Comparison of ENCODE assay signal across 13 cellular contexts in genomic region chr16:84562174-84562815, GRCh38. TPM values are rescaled to one million over a fixed set of nuclear protein-coding genes. Genes with fewer than 3 reads are reported as not detected.
DNase-seq lines count a peak whose midpoint lies in the region; ATAC-seq and TF ChIP-seq lines count a peak whose summit lies in the region.
"Had no signal": no experiment of that assay in that cellular context is flagged by ENCODE, and none has a peak within 500 bp of the region (broad histone marks: within the 10 kb centered on the region; RNA-seq: fewer than 3 reads in every experiment).

No MANE protein-coding gene starts in this region.

- H3K4me2 ChIP-seq in H9 (ENCODE audit: insufficient read depth, insufficient read length, low read length) = no peak overlapping the region

- H3K36me3 ChIP-seq in left ventricle myocardium inferior (no peaks in the 10 kb centered on the region), Peyer's patch (peaks cover 0 to 8% (median 0%) of the 10 kb centered on the region in 3 donors), transverse colon (no peaks in the 10 kb centered on the region)

- no peak overlapping the region for H3K23ac ChIP-seq in H9 (ENCODE audit: insufficient read length, low read depth, low read length)

- H4K8ac ChIP-seq in H9 (replicated peaks; ENCODE audit: insufficient read length, low read depth, low read length) = no peak overlapping the region

- TF ChIP-seq POLR2A in Peyer's patch (IDR thresholded peaks at IDR 0.05) (no peak), transverse colon (IDR thresholded peaks at IDR 0.05) (no peak)

- no peak for TF ChIP-seq CTCF in left ventricle myocardium inferior (IDR thresholded peaks at IDR 0.05; ENCODE audit: borderline replicate concordance)
- TF ChIP-seq CTCF in H9 (conservative IDR thresholded peaks at IDR 0.05) = no peak
- no peak for TF ChIP-seq CTCF in Peyer's patch (IDR thresholded peaks at IDR 0.05)
- no peak for TF ChIP-seq CTCF in transverse colon (IDR thresholded peaks at IDR 0.05)

- H3K18ac ChIP-seq in H9 (ENCODE audit: insufficient read length, low read depth, low read length) = no peak overlapping the region

- H2BK15ac ChIP-seq in H9 (ENCODE audit: low read depth, low read length) = no peak overlapping the region

- H3K9me3 Mint-ChIP-seq in H9 = no peaks in the 10 kb centered on the region; a peak in 1 of 5 replicates

- H3K4ac ChIP-seq in H9 (ENCODE audit: low read depth, low read length) = no peak overlapping the region

- peak overlapping the region in 1 of 3 experiments; percentile 28; a peak in 1 of 7 replicates for H3K27ac Mint-ChIP-seq in H9

- no peak overlapping the region for H3K4me3 Mint-ChIP-seq in H9
- H3K4me3 Mint-ChIP-seq: activated CD8-positive, alpha-beta T cell treated with anti-CD3 and anti-CD28 coated beads, Interleukin-2, amount 10 ng/mL, durations not matched to agents 7 days and 5 days had no signal

- no peak overlapping the region for H2AFZ ChIP-seq in H9 (ENCODE audit: low read length)

- DNase-seq in Right ventricle myocardium superior (peak; percentile 56), left ventricle myocardium inferior (no peak), H9 (no peak), Peyer's patch (peak in 2 of 3 donors; percentile 43 to 55), transverse colon (peak; percentile 22), dedifferentiated amniotic fluid mesenchymal stem cell (ENCODE audit: extremely low spot score) (no peak)
- no peak for DNase-seq in activated naive CD4-positive, alpha-beta T cell (lab: John Stamatoyannopoulos, UW)
- DNase-seq: activated CD8-positive, alpha-beta T cell treated with anti-CD3 and anti-CD28 coated beads, Interleukin-2, amount 10 ng/mL, durations not matched to agents 7 days and 5 days; EL; heart left ventricle; NCI-H524 had no signal

- no peak overlapping the region for H2BK120ac ChIP-seq in H9 (ENCODE audit: low read depth, low read length, poor library complexity, severe bottlenecking)

- WGBS in H9 (ENCODE audit: extremely low coverage, insufficient read length, low lambda C conversion rate) = no CpG with 5 or more reads among the region's 16 CpGs
- 66% methylated on average over 16 of the region's 16 CpGs; no CpG with 5 or more reads in 1 of the 2 donors for WGBS in transverse colon (ENCODE audit: low coverage in 1 of 2), 2 donors

- peaks cover 3% of the 10 kb centered on the region for H3K4me1 ChIP-seq in left ventricle myocardium inferior
- peaks cover 10% of the 10 kb centered on the region for H3K4me1 ChIP-seq in H9 (ENCODE audit: insufficient read depth, low read length)
- peaks cover 0 to 15% (median 1%) of the 10 kb centered on the region in 4 donors for H3K4me1 ChIP-seq in Peyer's patch
- H3K4me1 ChIP-seq in transverse colon = peaks cover 0 to 39% (median 13%) of the 10 kb centered on the region in 4 donors
- H3K4me1 ChIP-seq: adrenal gland had no signal

- H3K14ac ChIP-seq in H9 (ENCODE audit: insufficient read depth, low read length) = peak overlapping the region; percentile 9; the same call in 1 of the 2 replicates

- H3K56ac ChIP-seq in H9 (ENCODE audit: insufficient read length, low read depth, low read length) = no peak overlapping the region

- H4K20me1 ChIP-seq in H9 (ENCODE audit: control insufficient read depth, insufficient read depth, insufficient read length) = no peaks in the 10 kb centered on the region

- no peak overlapping the region for H4K91ac ChIP-seq in H9 (ENCODE audit: insufficient read length, low read depth, low read length)

- in situ Hi-C loops in transverse colon (cut with MboI; ENCODE audit: low pct_ligation_motif_present in 1 of 4, low pct_unique_long_range_greater_than_20kb in 1 of 4, low sequenced_read_pairs in 3 of 4) = no loop called here

- H3K27ac ChIP-seq in left ventricle myocardium inferior (replicated peaks) = no peak overlapping the region
- no peak overlapping the region for H3K27ac ChIP-seq in H9 (ENCODE audit: insufficient read length, low read depth, low read length)
- peak overlapping the region in 2 of 4 donors; percentile 4 to 49 for H3K27ac ChIP-seq in Peyer's patch
- H3K27ac ChIP-seq in transverse colon = no peak overlapping the region
- H3K27ac ChIP-seq: adrenal gland had no signal

- intact Hi-C loops in Right ventricle myocardium superior (cut with DNase I) = no loop called here
- intact Hi-C loops in left ventricle myocardium inferior (cut with micrococcal nuclease) = no loop called here
- intact Hi-C loops in transverse colon (cut with DNase I; ENCODE audit: low total_unique reads) = no loop called here

- no peak overlapping the region for H3K4me3 ChIP-seq in left ventricle myocardium inferior
- H3K4me3 ChIP-seq in Peyer's patch = no peak overlapping the region
- no peak overlapping the region for H3K4me3 ChIP-seq in transverse colon
- H3K4me3 ChIP-seq: adrenal gland, heart left ventricle had no signal

- no peaks in the 10 kb centered on the region for H3K79me1 ChIP-seq in H9 (ENCODE audit: insufficient read depth, low read depth, low read length, poor library complexity, severe bottlenecking)

- no peak overlapping the region for H3K9ac ChIP-seq in H9 (ENCODE audit: extremely low read depth, insufficient read length, low read length)

- H3K27me3 Mint-ChIP-seq in H9 (ENCODE audit: low read depth) = no peaks in the 10 kb centered on the region

- H3K4me1 Mint-ChIP-seq in H9 = peaks cover 54 to 67% of the 10 kb centered on the region in 2 experiments

- H3T11ph ChIP-seq in H9 (ENCODE audit: low read length) = no peak overlapping the region

- H3K9me3 ChIP-seq in left ventricle myocardium inferior (replicated peaks) = no peaks in the 10 kb centered on the region
- H3K9me3 ChIP-seq in H9 (ENCODE audit: control insufficient read depth, low read depth, low read length) = no peaks in the 10 kb centered on the region
- no peaks in the 10 kb centered on the region for H3K9me3 ChIP-seq in Peyer's patch
- H3K9me3 ChIP-seq in transverse colon = no peaks in the 10 kb centered on the region
- H3K9me3 ChIP-seq: adrenal gland, heart left ventricle had no signal

- no peak overlapping the region for H2AK5ac ChIP-seq in H9 (ENCODE audit: insufficient read length, low read length)

- no peak for ATAC-seq in Right ventricle myocardium superior (ENCODE audit: poor library complexity)
- ATAC-seq in GM21717 (IDR thresholded peaks at IDR 0.05; ENCODE audit: unreplicated experiment) = no peak
- ATAC-seq: activated CD8-positive, alpha-beta T cell treated with anti-CD3 and anti-CD28 coated beads, Interleukin-2, amount 10 ng/mL, durations not matched to agents 7 days and 5 days had no signal

- H4K5ac ChIP-seq in H9 (ENCODE audit: insufficient read length, low read depth, low read length) = no peak overlapping the region

- no peak overlapping the region for H2BK5ac ChIP-seq in H9 (ENCODE audit: insufficient read length, low read length)

- no peaks in the 10 kb centered on the region for H3K23me2 ChIP-seq in H9 (ENCODE audit: insufficient read length, low read depth, low read length, poor library complexity, severe bottlenecking)

- no peaks in the 10 kb centered on the region for H3K79me2 ChIP-seq in H9 (ENCODE audit: insufficient read depth, low read length)

- no peak overlapping the region for H2BK20ac ChIP-seq in H9 (ENCODE audit: low read depth, low read length, poor library complexity, severe bottlenecking)

- H3K27me3 ChIP-seq in left ventricle myocardium inferior (ENCODE audit: low read depth) (peaks cover 33% of the 10 kb centered on the region), H9 (ENCODE audit: insufficient read depth, low read length) (no peaks in the 10 kb centered on the region), Peyer's patch (no peaks in the 10 kb centered on the region), transverse colon (no peaks in the 10 kb centered on the region)
- H3K27me3 ChIP-seq: adrenal gland had no signal

- H3K36me3 Mint-ChIP-seq in H9 (ENCODE audit: insufficient read depth in 1 of 3, low read depth in 3 of 3) = peaks cover 10 to 11% (median 10%) of the 10 kb centered on the region in 3 experiments

- TF ChIP-seq EP300 in transverse colon (IDR thresholded peaks at IDR 0.05; ENCODE audit: low read depth) = no peak

- no peak overlapping the region for H2BK12ac ChIP-seq in H9 (ENCODE audit: insufficient read length, low read depth, low read length)

RNA-seq across cellular contexts. Expression of gene COTL1, which starts 55.6 kb away (rescaled TPM):
- 14.4 TPM for total RNA-seq in Right ventricle myocardium superior
- 13.3 TPM for total RNA-seq in left ventricle myocardium inferior
- 81.4 and 88.6 TPM in 2 replicates for total RNA-seq in H9 (2021)
- 10 to 100 TPM; 29.6 to 84.2 (median 43.1) TPM for total RNA-seq in Peyer's patch
- 10 to 100 TPM; 31.1 to 78.9 (median 47.9) TPM for total RNA-seq in transverse colon

RNA-seq across cellular contexts. Expression of gene MEAK7, which starts 57.8 kb away (rescaled TPM):
- total RNA-seq in Right ventricle myocardium superior (5.0 TPM), left ventricle myocardium inferior (5.3 TPM), H9 (2021) (17.9 and 21.5 TPM in 2 replicates), Peyer's patch (10 to 100 TPM in 3 of 4 donors, 1 to 10 TPM in 1; 7.4 to 54.3 (median 47.0) TPM), transverse colon (10 to 100 TPM; 20.3 to 29.1 (median 21.8) TPM)

Comparison
In these comparisons a context has a peak if more than half of its experiments do, and no peak if none do; other contexts are left out.
1. DNase-seq: peak in Right ventricle myocardium superior (single experiment), Peyer's patch (2 of 3) and transverse colon (single experiment); none in left ventricle myocardium inferior (single experiment), H9 (single experiment), dedifferentiated amniotic fluid mesenchymal stem cell (single experiment) and activated naive CD4-positive, alpha-beta T cell (0 of 4).